In the genomic region with DNA sequence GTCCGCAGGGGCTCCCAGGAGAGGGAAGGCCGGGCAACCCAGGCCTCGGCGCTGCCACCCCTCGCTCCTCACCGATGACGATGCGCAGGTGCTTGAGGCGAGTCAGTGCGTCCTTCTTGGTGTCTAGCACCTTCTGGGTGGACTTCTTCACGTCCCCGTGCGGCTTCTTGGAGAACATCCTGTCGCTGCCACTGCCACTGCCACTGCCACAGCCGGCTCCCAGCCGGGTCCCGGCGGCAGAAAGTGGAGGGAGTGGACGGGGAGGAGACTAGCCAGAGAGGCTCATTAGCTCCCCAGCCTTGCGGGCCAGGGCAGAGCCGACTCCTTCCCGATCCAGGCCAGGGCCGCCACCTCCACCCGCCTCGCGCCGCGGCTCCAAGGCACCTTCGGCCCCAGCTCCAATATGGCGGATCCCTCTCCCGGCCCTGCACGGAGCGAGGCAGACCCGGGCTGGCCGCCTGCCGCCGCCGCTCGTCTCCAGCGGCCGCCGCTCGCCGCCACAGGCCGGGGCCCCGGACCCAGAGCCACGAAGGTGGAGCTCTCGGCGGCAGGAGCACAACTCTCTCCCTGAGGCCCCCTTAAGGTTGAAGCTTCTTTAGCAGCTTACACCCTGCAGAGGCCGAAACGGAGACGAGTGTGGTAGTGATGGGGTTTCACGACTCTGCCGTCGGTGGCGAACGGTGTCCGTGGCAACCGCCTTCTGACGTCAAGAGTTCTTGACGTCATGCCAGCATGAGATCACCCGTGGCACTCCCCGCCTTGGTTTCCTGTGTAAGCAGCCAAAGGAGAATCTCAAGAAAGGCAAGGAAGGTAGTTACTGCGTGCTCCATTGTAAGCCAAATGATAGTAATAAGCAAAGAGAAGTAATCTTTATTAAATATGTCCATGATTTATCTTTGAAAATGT, we compare ENCODE assay signal across 1 cellular context.
TF ChIP-seq lines count a peak whose summit lies in the region.

A gene (minus strand): TSS at position 638 of the 906 bp plus-strand sequence. CDS start 460 bp downstream, at position 178.

TF ChIP-seq in GM12878, 131 proteins besides CTCF, POLR2A, EP300 and RAD21 (continued from another document and continues in another):
- TF ChIP-seq, protein P1, sequence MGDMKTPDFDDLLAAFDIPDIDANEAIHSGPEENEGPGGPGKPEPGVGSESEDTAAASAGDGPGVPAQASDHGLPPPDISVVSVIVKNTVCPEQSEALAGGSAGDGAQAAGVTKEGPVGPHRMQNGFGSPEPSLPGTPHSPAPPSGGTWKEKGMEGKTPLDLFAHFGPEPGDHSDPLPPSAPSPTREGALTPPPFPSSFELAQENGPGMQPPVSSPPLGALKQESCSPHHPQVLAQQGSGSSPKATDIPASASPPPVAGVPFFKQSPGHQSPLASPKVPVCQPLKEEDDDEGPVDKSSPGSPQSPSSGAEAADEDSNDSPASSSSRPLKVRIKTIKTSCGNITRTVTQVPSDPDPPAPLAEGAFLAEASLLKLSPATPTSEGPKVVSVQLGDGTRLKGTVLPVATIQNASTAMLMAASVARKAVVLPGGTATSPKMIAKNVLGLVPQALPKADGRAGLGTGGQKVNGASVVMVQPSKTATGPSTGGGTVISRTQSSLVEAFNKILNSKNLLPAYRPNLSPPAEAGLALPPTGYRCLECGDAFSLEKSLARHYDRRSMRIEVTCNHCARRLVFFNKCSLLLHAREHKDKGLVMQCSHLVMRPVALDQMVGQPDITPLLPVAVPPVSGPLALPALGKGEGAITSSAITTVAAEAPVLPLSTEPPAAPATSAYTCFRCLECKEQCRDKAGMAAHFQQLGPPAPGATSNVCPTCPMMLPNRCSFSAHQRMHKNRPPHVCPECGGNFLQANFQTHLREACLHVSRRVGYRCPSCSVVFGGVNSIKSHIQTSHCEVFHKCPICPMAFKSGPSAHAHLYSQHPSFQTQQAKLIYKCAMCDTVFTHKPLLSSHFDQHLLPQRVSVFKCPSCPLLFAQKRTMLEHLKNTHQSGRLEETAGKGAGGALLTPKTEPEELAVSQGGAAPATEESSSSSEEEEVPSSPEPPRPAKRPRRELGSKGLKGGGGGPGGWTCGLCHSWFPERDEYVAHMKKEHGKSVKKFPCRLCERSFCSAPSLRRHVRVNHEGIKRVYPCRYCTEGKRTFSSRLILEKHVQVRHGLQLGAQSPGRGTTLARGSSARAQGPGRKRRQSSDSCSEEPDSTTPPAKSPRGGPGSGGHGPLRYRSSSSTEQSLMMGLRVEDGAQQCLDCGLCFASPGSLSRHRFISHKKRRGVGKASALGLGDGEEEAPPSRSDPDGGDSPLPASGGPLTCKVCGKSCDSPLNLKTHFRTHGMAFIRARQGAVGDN (IDR thresholded peaks at IDR 0.05), result peak; percentile 46; the same call in 1 of the 2 replicates
- TF ChIP-seq, protein P2, sequence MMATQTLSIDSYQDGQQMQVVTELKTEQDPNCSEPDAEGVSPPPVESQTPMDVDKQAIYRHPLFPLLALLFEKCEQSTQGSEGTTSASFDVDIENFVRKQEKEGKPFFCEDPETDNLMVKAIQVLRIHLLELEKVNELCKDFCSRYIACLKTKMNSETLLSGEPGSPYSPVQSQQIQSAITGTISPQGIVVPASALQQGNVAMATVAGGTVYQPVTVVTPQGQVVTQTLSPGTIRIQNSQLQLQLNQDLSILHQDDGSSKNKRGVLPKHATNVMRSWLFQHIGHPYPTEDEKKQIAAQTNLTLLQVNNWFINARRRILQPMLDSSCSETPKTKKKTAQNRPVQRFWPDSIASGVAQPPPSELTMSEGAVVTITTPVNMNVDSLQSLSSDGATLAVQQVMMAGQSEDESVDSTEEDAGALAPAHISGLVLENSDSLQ (IDR thresholded peaks at IDR 0.05), result peak; percentile 29; the same call in 1 of the 2 replicates
- 0 out of 2 replicates have a peak, but pooled peaks have one; percentile 10 for TF ChIP-seq TCF3 (IDR thresholded peaks at IDR 0.05; ENCODE audit: borderline replicate concordance, insufficient read depth, low read depth, low read length)
- TF ChIP-seq CREM (IDR thresholded peaks at IDR 0.05; ENCODE audit: low read depth), result peak; percentile 99
- peak; percentile 47 for TF ChIP-seq MEF2B (IDR thresholded peaks at IDR 0.05; ENCODE audit: partially characterized antibody, poor library complexity, severe bottlenecking)
- TF ChIP-seq BACH1 (IDR thresholded peaks at IDR 0.05; ENCODE audit: borderline replicate concordance), result peak; percentile 57; the same call in 1 of the 2 replicates
- TF ChIP-seq GABPA (IDR thresholded peaks at IDR 0.05; ENCODE audit: low read depth), result peak; percentile 58; the same call in 1 of the 2 replicates
- TF ChIP-seq IKZF1 (conservative IDR thresholded peaks at IDR 0.05), result peak; percentile 71
- TF ChIP-seq, protein P3, sequence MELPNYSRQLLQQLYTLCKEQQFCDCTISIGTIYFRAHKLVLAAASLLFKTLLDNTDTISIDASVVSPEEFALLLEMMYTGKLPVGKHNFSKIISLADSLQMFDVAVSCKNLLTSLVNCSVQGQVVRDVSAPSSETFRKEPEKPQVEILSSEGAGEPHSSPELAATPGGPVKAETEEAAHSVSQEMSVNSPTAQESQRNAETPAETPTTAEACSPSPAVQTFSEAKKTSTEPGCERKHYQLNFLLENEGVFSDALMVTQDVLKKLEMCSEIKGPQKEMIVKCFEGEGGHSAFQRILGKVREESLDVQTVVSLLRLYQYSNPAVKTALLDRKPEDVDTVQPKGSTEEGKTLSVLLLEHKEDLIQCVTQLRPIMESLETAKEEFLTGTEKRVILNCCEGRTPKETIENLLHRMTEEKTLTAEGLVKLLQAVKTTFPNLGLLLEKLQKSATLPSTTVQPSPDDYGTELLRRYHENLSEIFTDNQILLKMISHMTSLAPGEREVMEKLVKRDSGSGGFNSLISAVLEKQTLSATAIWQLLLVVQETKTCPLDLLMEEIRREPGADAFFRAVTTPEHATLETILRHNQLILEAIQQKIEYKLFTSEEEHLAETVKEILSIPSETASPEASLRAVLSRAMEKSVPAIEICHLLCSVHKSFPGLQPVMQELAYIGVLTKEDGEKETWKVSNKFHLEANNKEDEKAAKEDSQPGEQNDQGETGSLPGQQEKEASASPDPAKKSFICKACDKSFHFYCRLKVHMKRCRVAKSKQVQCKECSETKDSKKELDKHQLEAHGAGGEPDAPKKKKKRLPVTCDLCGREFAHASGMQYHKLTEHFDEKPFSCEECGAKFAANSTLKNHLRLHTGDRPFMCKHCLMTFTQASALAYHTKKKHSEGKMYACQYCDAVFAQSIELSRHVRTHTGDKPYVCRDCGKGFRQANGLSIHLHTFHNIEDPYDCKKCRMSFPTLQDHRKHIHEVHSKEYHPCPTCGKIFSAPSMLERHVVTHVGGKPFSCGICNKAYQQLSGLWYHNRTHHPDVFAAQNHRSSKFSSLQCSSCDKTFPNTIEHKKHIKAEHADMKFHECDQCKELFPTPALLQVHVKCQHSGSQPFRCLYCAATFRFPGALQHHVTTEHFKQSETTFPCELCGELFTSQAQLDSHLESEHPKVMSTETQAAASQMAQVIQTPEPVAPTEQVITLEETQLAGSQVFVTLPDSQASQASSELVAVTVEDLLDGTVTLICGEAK (IDR thresholded peaks at IDR 0.05; ENCODE audit: borderline replicate concordance), result peak; percentile 63; the same call in 1 of the 2 replicates
- TF ChIP-seq, protein P4, sequence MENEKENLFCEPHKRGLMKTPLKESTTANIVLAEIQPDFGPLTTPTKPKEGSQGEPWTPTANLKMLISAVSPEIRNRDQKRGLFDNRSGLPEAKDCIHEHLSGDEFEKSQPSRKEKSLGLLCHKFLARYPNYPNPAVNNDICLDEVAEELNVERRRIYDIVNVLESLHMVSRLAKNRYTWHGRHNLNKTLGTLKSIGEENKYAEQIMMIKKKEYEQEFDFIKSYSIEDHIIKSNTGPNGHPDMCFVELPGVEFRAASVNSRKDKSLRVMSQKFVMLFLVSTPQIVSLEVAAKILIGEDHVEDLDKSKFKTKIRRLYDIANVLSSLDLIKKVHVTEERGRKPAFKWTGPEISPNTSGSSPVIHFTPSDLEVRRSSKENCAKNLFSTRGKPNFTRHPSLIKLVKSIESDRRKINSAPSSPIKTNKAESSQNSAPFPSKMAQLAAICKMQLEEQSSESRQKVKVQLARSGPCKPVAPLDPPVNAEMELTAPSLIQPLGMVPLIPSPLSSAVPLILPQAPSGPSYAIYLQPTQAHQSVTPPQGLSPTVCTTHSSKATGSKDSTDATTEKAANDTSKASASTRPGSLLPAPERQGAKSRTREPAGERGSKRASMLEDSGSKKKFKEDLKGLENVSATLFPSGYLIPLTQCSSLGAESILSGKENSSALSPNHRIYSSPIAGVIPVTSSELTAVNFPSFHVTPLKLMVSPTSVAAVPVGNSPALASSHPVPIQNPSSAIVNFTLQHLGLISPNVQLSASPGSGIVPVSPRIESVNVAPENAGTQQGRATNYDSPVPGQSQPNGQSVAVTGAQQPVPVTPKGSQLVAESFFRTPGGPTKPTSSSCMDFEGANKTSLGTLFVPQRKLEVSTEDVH (IDR thresholded peaks at IDR 0.05; ENCODE audit: low read depth, partially characterized antibody), result peak; percentile 82
- TF ChIP-seq, protein P5, sequence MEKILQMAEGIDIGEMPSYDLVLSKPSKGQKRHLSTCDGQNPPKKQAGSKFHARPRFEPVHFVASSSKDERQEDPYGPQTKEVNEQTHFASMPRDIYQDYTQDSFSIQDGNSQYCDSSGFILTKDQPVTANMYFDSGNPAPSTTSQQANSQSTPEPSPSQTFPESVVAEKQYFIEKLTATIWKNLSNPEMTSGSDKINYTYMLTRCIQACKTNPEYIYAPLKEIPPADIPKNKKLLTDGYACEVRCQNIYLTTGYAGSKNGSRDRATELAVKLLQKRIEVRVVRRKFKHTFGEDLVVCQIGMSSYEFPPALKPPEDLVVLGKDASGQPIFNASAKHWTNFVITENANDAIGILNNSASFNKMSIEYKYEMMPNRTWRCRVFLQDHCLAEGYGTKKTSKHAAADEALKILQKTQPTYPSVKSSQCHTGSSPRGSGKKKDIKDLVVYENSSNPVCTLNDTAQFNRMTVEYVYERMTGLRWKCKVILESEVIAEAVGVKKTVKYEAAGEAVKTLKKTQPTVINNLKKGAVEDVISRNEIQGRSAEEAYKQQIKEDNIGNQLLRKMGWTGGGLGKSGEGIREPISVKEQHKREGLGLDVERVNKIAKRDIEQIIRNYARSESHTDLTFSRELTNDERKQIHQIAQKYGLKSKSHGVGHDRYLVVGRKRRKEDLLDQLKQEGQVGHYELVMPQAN (conservative IDR thresholded peaks at IDR 0.05), result 0 out of 2 replicates have a peak, but pooled peaks have one; percentile 29
- peak; percentile 72; the same call in 1 of the 2 replicates for TF ChIP-seq TAF1 (IDR thresholded peaks at IDR 0.05; ENCODE audit: borderline replicate concordance, low read depth, low read length)
- 0 out of 2 replicates have a peak, but pooled peaks have one; percentile 28 for TF ChIP-seq NR2F1 (conservative IDR thresholded peaks at IDR 0.05)
- TF ChIP-seq, protein P6, sequence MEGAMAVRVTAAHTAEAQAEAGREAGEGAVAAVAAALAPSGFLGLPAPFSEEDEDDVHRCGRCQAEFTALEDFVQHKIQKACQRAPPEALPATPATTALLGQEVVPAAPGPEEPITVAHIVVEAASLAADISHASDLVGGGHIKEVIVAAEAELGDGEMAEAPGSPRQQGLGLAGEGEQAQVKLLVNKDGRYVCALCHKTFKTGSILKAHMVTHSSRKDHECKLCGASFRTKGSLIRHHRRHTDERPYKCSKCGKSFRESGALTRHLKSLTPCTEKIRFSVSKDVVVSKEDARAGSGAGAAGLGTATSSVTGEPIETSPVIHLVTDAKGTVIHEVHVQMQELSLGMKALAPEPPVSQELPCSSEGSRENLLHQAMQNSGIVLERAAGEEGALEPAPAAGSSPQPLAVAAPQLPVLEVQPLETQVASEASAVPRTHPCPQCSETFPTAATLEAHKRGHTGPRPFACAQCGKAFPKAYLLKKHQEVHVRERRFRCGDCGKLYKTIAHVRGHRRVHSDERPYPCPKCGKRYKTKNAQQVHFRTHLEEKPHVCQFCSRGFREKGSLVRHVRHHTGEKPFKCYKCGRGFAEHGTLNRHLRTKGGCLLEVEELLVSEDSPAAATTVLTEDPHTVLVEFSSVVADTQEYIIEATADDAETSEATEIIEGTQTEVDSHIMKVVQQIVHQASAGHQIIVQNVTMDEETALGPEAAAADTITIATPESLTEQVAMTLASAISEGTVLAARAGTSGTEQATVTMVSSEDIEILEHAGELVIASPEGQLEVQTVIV (IDR thresholded peaks at IDR 0.05; ENCODE audit: borderline replicate concordance, partially characterized antibody), result peak; percentile 99
- peak; percentile 93 for TF ChIP-seq BMI1 (IDR thresholded peaks at IDR 0.05; ENCODE audit: borderline replicate concordance)
- TF ChIP-seq RELA (IDR thresholded peaks at IDR 0.05; ENCODE audit: borderline replicate concordance, partially characterized antibody), result peak; percentile 34
- peak; percentile 91 for TF ChIP-seq KLF5 (IDR thresholded peaks at IDR 0.05; ENCODE audit: partially characterized antibody)
- TF ChIP-seq, protein P7, sequence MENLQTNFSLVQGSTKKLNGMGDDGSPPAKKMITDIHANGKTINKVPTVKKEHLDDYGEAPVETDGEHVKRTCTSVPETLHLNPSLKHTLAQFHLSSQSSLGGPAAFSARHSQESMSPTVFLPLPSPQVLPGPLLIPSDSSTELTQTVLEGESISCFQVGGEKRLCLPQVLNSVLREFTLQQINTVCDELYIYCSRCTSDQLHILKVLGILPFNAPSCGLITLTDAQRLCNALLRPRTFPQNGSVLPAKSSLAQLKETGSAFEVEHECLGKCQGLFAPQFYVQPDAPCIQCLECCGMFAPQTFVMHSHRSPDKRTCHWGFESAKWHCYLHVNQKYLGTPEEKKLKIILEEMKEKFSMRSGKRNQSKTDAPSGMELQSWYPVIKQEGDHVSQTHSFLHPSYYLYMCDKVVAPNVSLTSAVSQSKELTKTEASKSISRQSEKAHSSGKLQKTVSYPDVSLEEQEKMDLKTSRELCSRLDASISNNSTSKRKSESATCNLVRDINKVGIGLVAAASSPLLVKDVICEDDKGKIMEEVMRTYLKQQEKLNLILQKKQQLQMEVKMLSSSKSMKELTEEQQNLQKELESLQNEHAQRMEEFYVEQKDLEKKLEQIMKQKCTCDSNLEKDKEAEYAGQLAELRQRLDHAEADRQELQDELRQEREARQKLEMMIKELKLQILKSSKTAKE (IDR thresholded peaks at IDR 0.05; ENCODE audit: low read depth, poor library complexity, severe bottlenecking), result peak; percentile 19
- TF ChIP-seq LARP7 (IDR thresholded peaks at IDR 0.05), result peak; percentile 82; the same call in 1 of the 2 replicates
- TF ChIP-seq SMARCA5 (IDR thresholded peaks at IDR 0.05), result peak; percentile 91
- TF ChIP-seq POLR2AphosphoS5 (IDR thresholded peaks at IDR 0.05; ENCODE audit: low read length), result peak; percentile 86
- TF ChIP-seq DPF2 (IDR thresholded peaks at IDR 0.05), result peak; percentile 66; the same call in 1 of the 2 replicates
- TF ChIP-seq, protein P8, sequence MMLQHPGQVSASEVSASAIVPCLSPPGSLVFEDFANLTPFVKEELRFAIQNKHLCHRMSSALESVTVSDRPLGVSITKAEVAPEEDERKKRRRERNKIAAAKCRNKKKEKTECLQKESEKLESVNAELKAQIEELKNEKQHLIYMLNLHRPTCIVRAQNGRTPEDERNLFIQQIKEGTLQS (IDR thresholded peaks at IDR 0.05; ENCODE audit: borderline replicate concordance, extremely low read depth, low read depth, low read length), result peak; percentile 69; the same call in 1 of the 2 replicates
- 0 out of 2 replicates have a peak, but pooled peaks have one; percentile 34 for TF ChIP-seq POLR2AphosphoS2 (IDR thresholded peaks at IDR 0.05; ENCODE audit: low read depth, low read length)
- peak; percentile 85; the same call in 1 of the 2 replicates for TF ChIP-seq GATAD2B (conservative IDR thresholded peaks at IDR 0.05; ENCODE audit: low read depth)
- TF ChIP-seq, protein P9, sequence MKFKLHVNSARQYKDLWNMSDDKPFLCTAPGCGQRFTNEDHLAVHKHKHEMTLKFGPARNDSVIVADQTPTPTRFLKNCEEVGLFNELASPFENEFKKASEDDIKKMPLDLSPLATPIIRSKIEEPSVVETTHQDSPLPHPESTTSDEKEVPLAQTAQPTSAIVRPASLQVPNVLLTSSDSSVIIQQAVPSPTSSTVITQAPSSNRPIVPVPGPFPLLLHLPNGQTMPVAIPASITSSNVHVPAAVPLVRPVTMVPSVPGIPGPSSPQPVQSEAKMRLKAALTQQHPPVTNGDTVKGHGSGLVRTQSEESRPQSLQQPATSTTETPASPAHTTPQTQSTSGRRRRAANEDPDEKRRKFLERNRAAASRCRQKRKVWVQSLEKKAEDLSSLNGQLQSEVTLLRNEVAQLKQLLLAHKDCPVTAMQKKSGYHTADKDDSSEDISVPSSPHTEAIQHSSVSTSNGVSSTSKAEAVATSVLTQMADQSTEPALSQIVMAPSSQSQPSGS (IDR thresholded peaks at IDR 0.05; ENCODE audit: low read length), result peak; percentile 80
